Comparison of ENCODE assay signal across 8 cellular contexts in the genomic region with DNA sequence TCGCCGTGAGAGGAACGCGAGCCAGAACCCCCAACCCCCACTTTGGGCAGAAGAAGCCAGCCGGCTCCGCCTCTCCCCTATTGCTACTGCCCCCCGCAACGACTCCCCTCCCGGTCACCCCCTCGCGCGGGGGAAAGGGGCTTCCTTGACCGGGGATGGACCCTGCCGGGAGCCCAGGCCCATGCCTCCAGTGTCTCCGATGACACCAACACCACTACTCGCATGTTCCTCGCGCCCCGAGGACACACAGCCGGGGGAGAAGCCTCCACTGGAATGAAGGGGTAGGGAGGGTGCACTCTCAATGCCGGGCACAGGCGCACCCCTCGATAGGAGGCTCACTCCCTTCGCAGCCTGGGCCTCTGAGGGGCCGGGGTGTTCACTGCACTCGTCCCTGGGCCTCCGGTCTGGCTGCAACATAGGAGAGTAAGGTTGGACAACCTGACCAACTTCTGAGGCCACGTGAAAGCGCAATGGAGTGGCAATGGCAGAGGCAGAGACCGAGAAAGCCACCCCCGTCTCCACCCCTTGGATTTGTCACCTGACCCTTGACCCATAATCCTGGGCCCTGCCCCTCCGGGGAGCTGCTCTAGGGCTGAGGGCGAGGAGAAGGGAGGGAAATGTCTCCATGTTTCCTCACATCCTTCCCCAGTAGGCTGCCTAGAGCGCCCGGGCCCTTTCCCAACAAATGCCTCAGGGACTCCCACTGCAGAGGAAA. TPM values are rescaled to one million over a fixed set of nuclear protein-coding genes. Genes with fewer than 3 reads are reported as not detected.
DNase-seq lines count a peak whose midpoint lies in the region; ATAC-seq and TF ChIP-seq lines count a peak whose summit lies in the region.

No MANE protein-coding gene starts in this region.

- H3K9me3 ChIP-seq in A673 (ENCODE audit: low read depth, low read length, poor library complexity, severe bottlenecking) (no peaks in the 10 kb centered on the region), Loucy (ENCODE audit: insufficient read depth, low read depth, low read length) (no peaks in the 10 kb centered on the region)
- no peaks in the 10 kb centered on the region for H3K9me3 ChIP-seq in effector memory CD4-positive, alpha-beta T cell (ENCODE audit: control insufficient read depth, low read length)
- H3K9me3 ChIP-seq in naive thymus-derived CD4-positive, alpha-beta T cell (ENCODE audit: control insufficient read depth in 2 of 3, low read length in 3 of 3) = no peaks in the 10 kb centered on the region

- H3K36me3 ChIP-seq in A673 (ENCODE audit: insufficient read depth, low read length, poor library complexity, severe bottlenecking) = no peaks in the 10 kb centered on the region
- no peaks in the 10 kb centered on the region for H3K36me3 ChIP-seq in Loucy (ENCODE audit: insufficient read depth, low read length)
- no peaks in the 10 kb centered on the region for H3K36me3 ChIP-seq in effector memory CD4-positive, alpha-beta T cell (ENCODE audit: control insufficient read depth, insufficient read depth, low read length)
- no peaks in the 10 kb centered on the region for H3K36me3 ChIP-seq in naive thymus-derived CD4-positive, alpha-beta T cell (ENCODE audit: control insufficient read depth in 2 of 3, insufficient read depth in 3 of 3, low read length in 3 of 3)

- H3K79me2 ChIP-seq in Loucy (ENCODE audit: insufficient read depth, low read length) = no peaks in the 10 kb centered on the region

- peak; percentile 44 for DNase-seq in A673 (ENCODE audit: low spot score)
- no peak for DNase-seq in effector memory CD4-positive, alpha-beta T cell
- DNase-seq in naive thymus-derived CD4-positive, alpha-beta T cell = no peak
- no peak for DNase-seq in occipital lobe (lab: John Stamatoyannopoulos, UW)

- no peak overlapping the region for H3K27ac ChIP-seq in A673 (ENCODE audit: low read depth, low read length, poor library complexity, severe bottlenecking)
- H3K27ac ChIP-seq in effector memory CD4-positive, alpha-beta T cell (ENCODE audit: insufficient read depth, low read length, poor library complexity, severe bottlenecking) = no peak overlapping the region
- H3K27ac ChIP-seq in naive thymus-derived CD4-positive, alpha-beta T cell (ENCODE audit: low read depth, low read length) = no peak overlapping the region

- ATAC-seq in naive thymus-derived CD4-positive, alpha-beta T cell = no peak
- ATAC-seq in HG03460 (IDR thresholded peaks at IDR 0.05; ENCODE audit: unreplicated experiment) = no peak
- ATAC-seq in GM19455 (IDR thresholded peaks at IDR 0.05; ENCODE audit: unreplicated experiment) = no peak
- no peak for ATAC-seq in GM21717 (IDR thresholded peaks at IDR 0.05; ENCODE audit: unreplicated experiment)

- no peak overlapping the region for H2AFZ ChIP-seq in Loucy (ENCODE audit: low read length)

- peaks cover 0 to 2% (median 0%) of the 10 kb centered on the region in 11 donors for H3K9me3 Mint-ChIP-seq in naive thymus-derived CD4-positive, alpha-beta T cell

- H3K27me3 ChIP-seq in A673 (replicated peaks; ENCODE audit: insufficient read depth, low read depth, low read length, poor library complexity) (peaks cover 45% of the 10 kb centered on the region), Loucy (ENCODE audit: insufficient read depth, low read length, poor library complexity, severe bottlenecking) (no peaks in the 10 kb centered on the region)
- peaks cover 54% of the 10 kb centered on the region for H3K27me3 ChIP-seq in effector memory CD4-positive, alpha-beta T cell (replicated peaks; ENCODE audit: control insufficient read depth, insufficient read depth, low read length, poor library complexity, severe bottlenecking)
- peaks cover 4 to 18% of the 10 kb centered on the region in 2 donors for H3K27me3 ChIP-seq in naive thymus-derived CD4-positive, alpha-beta T cell (ENCODE audit: control insufficient read depth in 2 of 2, insufficient read depth in 2 of 2, low read length in 2 of 2)

- H3K9ac ChIP-seq in Loucy (ENCODE audit: low read depth, low read length, poor library complexity, severe bottlenecking) = no peak overlapping the region

- no peaks in the 10 kb centered on the region for H3K9me2 ChIP-seq in Loucy (replicated peaks; ENCODE audit: low read depth, low read length)

- peaks cover 59 to 81% (median 69%) of the 10 kb centered on the region in 5 donors for H3K27me3 Mint-ChIP-seq in naive thymus-derived CD4-positive, alpha-beta T cell

- H3K4me1 ChIP-seq in A673 (ENCODE audit: insufficient read depth, low read length, poor library complexity, severe bottlenecking) (peaks cover 15% of the 10 kb centered on the region), Loucy (ENCODE audit: insufficient read depth, low read length, poor library complexity, severe bottlenecking) (peaks cover 11% of the 10 kb centered on the region)
- peaks cover 24% of the 10 kb centered on the region for H3K4me1 ChIP-seq in effector memory CD4-positive, alpha-beta T cell (ENCODE audit: control insufficient read depth, insufficient read depth, low read length, poor library complexity, severe bottlenecking)
- peaks cover 0 to 13% of the 10 kb centered on the region in 2 donors for H3K4me1 ChIP-seq in naive thymus-derived CD4-positive, alpha-beta T cell (ENCODE audit: control insufficient read depth in 2 of 2, insufficient read depth in 2 of 2, low read length in 2 of 2)

- TF ChIP-seq CTCF in A673 (conservative IDR thresholded peaks at IDR 0.05; ENCODE audit: low read depth, low read length) (no peak), Loucy (conservative IDR thresholded peaks at IDR 0.05; ENCODE audit: low read length) (no peak)

- peak overlapping the region; percentile 57 for H3K4me2 ChIP-seq in Loucy (ENCODE audit: low read depth, low read length, poor library complexity, severe bottlenecking)

- H3K4me3 ChIP-seq in A673 (ENCODE audit: low read depth, low read length, poor library complexity, severe bottlenecking) (peak overlapping the region; percentile 60), Loucy (ENCODE audit: low read length, poor library complexity, severe bottlenecking) (no peak overlapping the region)
- peak overlapping the region; percentile 73 for H3K4me3 ChIP-seq in effector memory CD4-positive, alpha-beta T cell (ENCODE audit: insufficient read depth, low read depth, low read length, poor library complexity, severe bottlenecking)
- H3K4me3 ChIP-seq in naive thymus-derived CD4-positive, alpha-beta T cell (ENCODE audit: low read length) = peak overlapping the region; percentile 71

- H3K36me3 Mint-ChIP-seq in naive thymus-derived CD4-positive, alpha-beta T cell = peaks cover 0 to 5% (median 0%) of the 10 kb centered on the region in 5 donors

- no TSS peak for BruUV-seq in A673 (replicated peaks; lab: Mats Ljungman, UMichigan)

- no peaks in the 10 kb centered on the region for H3F3A ChIP-seq in Loucy (ENCODE audit: low read depth)

- peak overlapping the region; percentile 28 to 91 (median 81) for H3K4me3 Mint-ChIP-seq in naive thymus-derived CD4-positive, alpha-beta T cell

- peaks cover 10 to 31% (median 28%) of the 10 kb centered on the region in 7 donors for H3K4me1 Mint-ChIP-seq in naive thymus-derived CD4-positive, alpha-beta T cell

- POLR2A ChIA-PET in A673 (lab: Charles Lee; ENCODE audit: low non-redundant PET) = no interaction called here
- POLR2A ChIA-PET in naive thymus-derived CD4-positive, alpha-beta T cell (lab: Charles Lee) = no interaction called here

- intact Hi-C loops in A673 (cut with micrococcal nuclease; ENCODE audit: unreplicated experiment) = loop anchor here (1.0 to 5.0 kb wide), 4 partner anchors 42 to 258 kb away; no protein-coding TSS in a partner anchor
- intact Hi-C loops in naive thymus-derived CD4-positive, alpha-beta T cell (cut with micrococcal nuclease) = loop anchor here (1.0 to 10.0 kb wide), 10 partner anchors 22 to 258 kb away; partner anchors contain the start of genes DNAI1 (in 1 of the 2), FAM219A (in 1 of the 2) and RPP25L (in 1 of the 2)

- H3K27ac Mint-ChIP-seq in naive thymus-derived CD4-positive, alpha-beta T cell = no peak overlapping the region

- CTCF ChIA-PET in A673 (lab: Charles Lee) = interaction anchor here (1.6 to 2.4 kb wide), 4 partner anchors 13 to 187 kb away, joined by 5 to 19 read pairs (median 9); no protein-coding TSS in a partner anchor
- CTCF ChIA-PET in naive thymus-derived CD4-positive, alpha-beta T cell (lab: Charles Lee) = interaction anchor here (0.7 to 3.3 kb wide), 7 partner anchors 12 to 187 kb away, joined by 3 to 17 read pairs (median 5); partner anchors contain the start of gene SIGMAR1

- no peaks in the 10 kb centered on the region for H4K20me1 ChIP-seq in Loucy (ENCODE audit: insufficient read depth, low read length, poor library complexity, severe bottlenecking)

RNA-seq across cellular contexts. Expression of gene CNTFR, which starts 1.0 kb away (rescaled TPM):
- total RNA-seq in A673 (2021) = 3.7 and 4.5 TPM in 2 replicates
- not detected for total RNA-seq in naive thymus-derived CD4-positive, alpha-beta T cell
- not detected for polyA plus RNA-seq in naive thymus-derived CD4-positive, alpha-beta T cell
- 14.0 TPM for total RNA-seq in occipital lobe

RNA-seq across cellular contexts. Expression of gene RPP25L, which starts 21.4 kb away (rescaled TPM):
- total RNA-seq in A673 (2021) (19.7 and 31.6 TPM in 2 replicates), occipital lobe (5.5 TPM)
- 10 to 100 TPM in 4 of 5 experiments, 1 to 10 TPM in 1; 8.8 to 27.3 (median 25.1) TPM for total RNA-seq in naive thymus-derived CD4-positive, alpha-beta T cell
- 10 to 100 TPM; 48.5 to 58.2 TPM for polyA plus RNA-seq in naive thymus-derived CD4-positive, alpha-beta T cell

RNA-seq across cellular contexts. Expression of gene DCTN3, which starts 29.8 kb away (rescaled TPM):
- total RNA-seq in A673 (2021) (79.3 and 89.4 TPM in 2 replicates), occipital lobe (108 TPM)
- total RNA-seq in naive thymus-derived CD4-positive, alpha-beta T cell = 100 to 1,000 TPM in 1 of 5 experiments, 10 to 100 TPM in 4; 55.6 to 110 (median 73.0) TPM
- polyA plus RNA-seq in naive thymus-derived CD4-positive, alpha-beta T cell = 100 to 1,000 TPM; 125 to 129 TPM

RNA-seq across cellular contexts. Expression of gene ARID3C, which starts 38.3 kb away (rescaled TPM):
- total RNA-seq in A673 (2021) (not detected in 2 replicates), occipital lobe (not detected)
- under 1 TPM in 2 of 5 experiments, not detected in 3; 0.27 to 0.36 TPM for total RNA-seq in naive thymus-derived CD4-positive, alpha-beta T cell
- polyA plus RNA-seq in naive thymus-derived CD4-positive, alpha-beta T cell = not detected

RNA-seq across cellular contexts. Expression of gene SIGMAR1, which starts 47.1 kb away (rescaled TPM):
- total RNA-seq in A673 (2021) (165 and 172 TPM in 2 replicates), occipital lobe (24.3 TPM)
- 10 to 100 TPM; 20.7 to 63.8 (median 46.0) TPM for total RNA-seq in naive thymus-derived CD4-positive, alpha-beta T cell
- 100 to 1,000 TPM in 1 of 2 donors, 10 to 100 TPM in 1; 93.5 to 102 TPM for polyA plus RNA-seq in naive thymus-derived CD4-positive, alpha-beta T cell
